In genomic region chr15:38941399-38941953, GRCh38 we compare ENCODE assay signal across 11 cellular contexts.
A peak's percentile ranks its signal among the peaks of the same experiment; 100 is the strongest.
DNase-seq lines count a peak whose midpoint lies in the region; ATAC-seq and TF ChIP-seq lines count a peak whose summit lies in the region.
"Had no signal": no experiment of that assay in that cellular context is flagged by ENCODE, and none has a peak within 500 bp of the region (broad histone marks: within the 10 kb centered on the region; RNA-seq: fewer than 3 reads in every experiment).

No MANE protein-coding gene starts in this region.

- H2AFZ ChIP-seq in PC-3 (ENCODE audit: low read length): no peak overlapping the region

- H3K27ac ChIP-seq in HEK293 (ENCODE audit: extremely low read depth, low read depth, low read length) (no peak overlapping the region), PC-3 (ENCODE audit: low read length) (no peak overlapping the region)
- H3K27ac ChIP-seq in CD8-positive, alpha-beta T cell (ENCODE audit: low read depth, low read length): no peak overlapping the region

- intact Hi-C loops in PC-3 (cut with micrococcal nuclease): no loop called here
- intact Hi-C loops in CD8-positive, alpha-beta T cell (cut with DNase I, micrococcal nuclease): no loop called here

- no peaks in the 10 kb centered on the region for H3K9me3 Mint-ChIP-seq in CD8-positive, alpha-beta T cell

- TF ChIP-seq CTCF in HEK293 (tag by site-specific recombination; IDR thresholded peaks at IDR 0.05): no peak
- no peak for TF ChIP-seq CTCF in PC-3 (conservative IDR thresholded peaks at IDR 0.05; ENCODE audit: low read depth, low read length)
- no peak for TF ChIP-seq CTCF in epithelial cell of esophagus (IDR thresholded peaks at IDR 0.05; ENCODE audit: insufficient read depth, low read depth, low read length, missing control alignments)
- TF ChIP-seq CTCF in CD8-positive, alpha-beta T cell (IDR thresholded peaks at IDR 0.05): no peak

- no peak overlapping the region for H3K27ac Mint-ChIP-seq in CD8-positive, alpha-beta T cell
- H3K27ac Mint-ChIP-seq: mesothelial cell of epicardium had no signal

- POLR2A ChIA-PET in HEK293 (lab: Yijun Ruan, JAX): no interaction called here
- POLR2A ChIA-PET in PC-3 (lab: Charles Lee; ENCODE audit: unreplicated experiment): no interaction called here
- POLR2A ChIA-PET in CD8-positive, alpha-beta T cell (lab: Charles Lee): no interaction called here

- H4K20me1 ChIP-seq in PC-3 (ENCODE audit: low read length): no peaks in the 10 kb centered on the region

- H3K36me3 ChIP-seq in HEK293 (ENCODE audit: control insufficient read depth in 2 of 2, insufficient read depth in 1 of 2, low read length in 2 of 2): no peaks in the 10 kb centered on the region
- no peaks in the 10 kb centered on the region for H3K36me3 ChIP-seq in PC-3 (ENCODE audit: low read depth, low read length)
- H3K36me3 ChIP-seq in CD8-positive, alpha-beta T cell (ENCODE audit: insufficient read depth, low read length): no peaks in the 10 kb centered on the region

- H3K9me3 ChIP-seq in HEK293 (ENCODE audit: control insufficient read depth, insufficient read depth, low read depth, low read length): no peaks in the 10 kb centered on the region
- H3K9me3 ChIP-seq in PC-3 (ENCODE audit: low read length): no peaks in the 10 kb centered on the region
- H3K9me3 ChIP-seq in CD8-positive, alpha-beta T cell (ENCODE audit: low read length): no peaks in the 10 kb centered on the region

- no peak overlapping the region for H3K4me3 ChIP-seq in HEK293 (ENCODE audit: low read depth, low read length)
- H3K4me3 ChIP-seq in PC-3 (ENCODE audit: low read length): no peak overlapping the region
- H3K4me3 ChIP-seq in epithelial cell of esophagus (ENCODE audit: low read length): no peak overlapping the region
- H3K4me3 ChIP-seq in CD8-positive, alpha-beta T cell (ENCODE audit: low read depth, low read length): no peak overlapping the region

- CTCF ChIA-PET in HEK293 (lab: Yijun Ruan, JAX) (no interaction called here), PC-3 (lab: Charles Lee) (no interaction called here)
- CTCF ChIA-PET in CD8-positive, alpha-beta T cell (lab: Charles Lee): no interaction called here

- no peaks in the 10 kb centered on the region for H3K79me2 ChIP-seq in PC-3 (ENCODE audit: low read length)

- H3K36me3 Mint-ChIP-seq in CD8-positive, alpha-beta T cell: no peaks in the 10 kb centered on the region
- H3K36me3 Mint-ChIP-seq: mesothelial cell of epicardium had no signal

- H3K4me1 ChIP-seq in HEK293 (ENCODE audit: control insufficient read depth, insufficient read depth, low read length): peaks cover 6% of the 10 kb centered on the region
- peaks cover 5% of the 10 kb centered on the region; the same call in 1 of the 2 replicates for H3K4me1 ChIP-seq in PC-3 (ENCODE audit: insufficient read depth, low read length)
- H3K4me1 ChIP-seq in CD8-positive, alpha-beta T cell (ENCODE audit: insufficient read depth, low read length): no peaks in the 10 kb centered on the region

- no peak overlapping the region for H3K4me2 ChIP-seq in PC-3 (ENCODE audit: low read length)

- no TSS peak for BruUV-seq in PC-3 (replicated peaks; lab: Mats Ljungman, UMichigan)

- ATAC-seq in PC-3: peak; percentile 59
- no peak for ATAC-seq in CD8-positive, alpha-beta T cell

- no peak overlapping the region for H3K9ac ChIP-seq in PC-3 (ENCODE audit: low read length)

- H3K27me3 ChIP-seq in PC-3 (ENCODE audit: low read length): no peaks in the 10 kb centered on the region
- no peaks in the 10 kb centered on the region for H3K27me3 ChIP-seq in CD8-positive, alpha-beta T cell (ENCODE audit: insufficient read depth, low read length)

- no peaks in the 10 kb centered on the region for H3K9me2 ChIP-seq in PC-3 (replicated peaks; ENCODE audit: low read length)

- H3F3A ChIP-seq in PC-3 (ENCODE audit: low read length, unreplicated experiment): no peaks in the 10 kb centered on the region

- DNase-seq in PC-3 (peak; percentile 24), epithelial cell of esophagus (ENCODE audit: low read depth) (peak; percentile 35), retina (peak; percentile 17), epidermal melanocyte (ENCODE audit: insufficient read length, low spot score) (no peak), cortex of kidney (lab: John Stamatoyannopoulos, UW) (no peak), CD1c-positive myeloid dendritic cell (ENCODE audit: extremely low spot score) (no peak)
- no peak for DNase-seq in CD8-positive, alpha-beta T cell
- DNase-seq: effector memory CD4-positive, alpha-beta T cell; NCI-H345 had no signal

- no peak overlapping the region for H3K4me3 Mint-ChIP-seq in CD8-positive, alpha-beta T cell
- H3K4me3 Mint-ChIP-seq: mesothelial cell of epicardium had no signal

- H3K4me1 Mint-ChIP-seq in CD8-positive, alpha-beta T cell (ENCODE audit: low read depth): no peaks in the 10 kb centered on the region

- H3K27me3 Mint-ChIP-seq in CD8-positive, alpha-beta T cell (ENCODE audit: low read depth): peaks cover 18% of the 10 kb centered on the region

TF ChIP-seq in HEK293, 187 proteins besides CTCF, POLR2A, EP300 and RAD21 (continues in another document):
- TF ChIP-seq ZBTB17 (tag by site-specific recombination; IDR thresholded peaks at IDR 0.05) (peak; percentile 29; the same call in 1 of the 2 replicates), ZNF335 (tag by site-specific recombination; conservative IDR thresholded peaks at IDR 0.05) (peak; percentile 37), OSR2 (tag by site-specific recombination; IDR thresholded peaks at IDR 0.05) (peak; percentile 67), ZBTB11 (tag by site-specific recombination; conservative IDR thresholded peaks at IDR 0.05; ENCODE audit: low read depth) (peak; percentile 55), ZNF302 (tag by site-specific recombination; IDR thresholded peaks at IDR 0.05; ENCODE audit: low read depth) (no peak), ZNF585B (tag by site-specific recombination; IDR thresholded peaks at IDR 0.05) (no peak), ZBTB8A (tag by site-specific recombination; IDR thresholded peaks at IDR 0.05) (peak; percentile 20; the same call in 1 of the 2 replicates), TRIM28 (IDR thresholded peaks at IDR 0.05; ENCODE audit: borderline replicate concordance, low read length) (peak; percentile 51; the same call in 1 of the 2 replicates), WT1 (tag by site-specific recombination; IDR thresholded peaks at IDR 0.05) (peak; percentile 53; the same call in 1 of the 2 replicates), ZIC2 (tag by site-specific recombination; IDR thresholded peaks at IDR 0.05) (peak; percentile 39; the same call in 1 of the 2 replicates), PRDM10 (tag by site-specific recombination; IDR thresholded peaks at IDR 0.05) (0 out of 2 replicates have a peak, but pooled peaks have one; percentile 16), ZNF433 (tag by site-specific recombination; IDR thresholded peaks at IDR 0.05; ENCODE audit: low read depth) (no peak), ZBTB48 (tag by site-specific recombination; IDR thresholded peaks at IDR 0.05) (0 out of 2 replicates have a peak, but pooled peaks have one; percentile 47), ZNF626 (tag by site-specific recombination; IDR thresholded peaks at IDR 0.05) (no peak)

Comparison
In these comparisons a context has a peak if more than half of its experiments do, and no peak if none do; other contexts are left out.
1. DNase-seq: peak in PC-3 (single experiment), epithelial cell of esophagus (single experiment) and retina (single experiment); none in epidermal melanocyte (single experiment), CD8-positive, alpha-beta T cell (0 of 7), cortex of kidney (single experiment) and CD1c-positive myeloid dendritic cell (single experiment).